In the genomic region with DNA sequence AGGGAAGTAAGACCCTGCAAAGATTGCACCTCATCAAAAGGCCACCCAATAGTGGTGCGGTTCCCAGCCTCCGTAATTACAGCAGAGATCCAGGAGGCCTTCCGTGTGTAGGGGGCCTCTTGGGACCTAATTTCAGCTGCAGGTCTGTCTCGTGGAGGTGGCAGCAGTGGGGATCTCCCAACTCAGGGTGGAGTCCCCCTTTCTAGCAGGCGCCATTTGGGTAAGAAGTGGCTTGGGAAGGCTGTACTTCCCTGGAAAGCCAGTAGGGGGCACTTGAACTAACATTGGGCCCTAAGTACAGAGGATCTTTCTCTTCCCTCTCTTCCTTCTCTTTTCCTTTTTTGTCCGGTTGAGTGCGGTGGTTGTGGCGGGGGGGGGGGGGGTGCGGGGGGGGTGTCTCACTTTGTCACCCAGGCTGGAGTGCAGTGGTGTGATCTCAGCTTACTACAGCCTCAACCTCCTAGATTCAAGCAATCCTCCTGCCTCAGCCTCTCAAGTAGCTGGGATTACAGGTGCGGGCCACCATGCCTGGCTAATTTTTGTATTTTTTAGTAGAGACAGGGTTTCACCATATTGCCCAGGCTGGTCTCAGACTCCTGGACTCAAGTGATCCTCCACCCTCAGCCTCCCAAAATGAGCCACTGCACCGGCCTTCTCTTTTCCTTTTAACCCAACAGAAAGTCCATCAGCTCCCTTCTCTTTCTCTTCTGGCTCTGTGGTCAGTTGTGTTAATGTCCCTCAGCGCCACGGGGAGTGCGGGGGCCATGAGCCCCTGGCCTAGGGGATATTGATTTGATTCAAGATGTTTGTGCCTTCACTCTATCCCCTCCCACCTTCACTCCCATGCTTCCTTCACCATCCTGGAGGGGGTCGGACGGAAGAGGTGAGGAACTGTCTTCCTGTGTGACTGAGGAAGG, we compare ENCODE assay signal across 8 cellular contexts. TPM values are rescaled to one million over a fixed set of nuclear protein-coding genes. Genes with fewer than 3 reads are reported as not detected.
DNase-seq lines count a peak whose midpoint lies in the region; ATAC-seq, FAIRE-seq and TF ChIP-seq lines count a peak whose summit lies in the region.

No MANE protein-coding gene starts in this region.

- peak; percentile 32 for TF ChIP-seq CTCF in GM20000 (IDR thresholded peaks at IDR 0.05; ENCODE audit: extremely low read depth, missing control alignments)
- peak; percentile 64 for TF ChIP-seq CTCF in activated CD8-positive, alpha-beta T cell treated with anti-CD3 and anti-CD28 coated beads for 36 hours (IDR thresholded peaks at IDR 0.05)
- peak; percentile 32 for TF ChIP-seq CTCF in liver (IDR thresholded peaks at IDR 0.05; ENCODE audit: low read depth, low read length, missing input control)

- no peaks in the 10 kb centered on the region for H3K27me3 ChIP-seq in CD4-positive, alpha-beta memory T cell (ENCODE audit: insufficient read depth, low read length)
- no peaks in the 10 kb centered on the region for H3K27me3 ChIP-seq in liver (ENCODE audit: control insufficient read depth in 4 of 4, insufficient read depth in 4 of 4, low read length in 3 of 4)

- H3K36me3 ChIP-seq in CD4-positive, alpha-beta memory T cell (ENCODE audit: insufficient read depth, low read length): peaks cover 8% of the 10 kb centered on the region
- peaks cover 0 to 4% (median under 1%) of the 10 kb centered on the region in 4 donors for H3K36me3 ChIP-seq in liver (ENCODE audit: control insufficient read depth in 4 of 4, insufficient read depth in 3 of 4, low read depth in 1 of 4, low read length in 3 of 4)

- peaks cover 15 to 28% of the 10 kb centered on the region in 2 donors for H3K36me3 Mint-ChIP-seq in CD4-positive, alpha-beta memory T cell
- peaks cover 41% of the 10 kb centered on the region for H3K36me3 Mint-ChIP-seq in activated CD8-positive, alpha-beta T cell treated with anti-CD3 and anti-CD28 coated beads for 36 hours (ENCODE audit: low read depth)

- CTCF ChIA-PET in CD4-positive, alpha-beta memory T cell (lab: Charles Lee; ENCODE audit: partially characterized antibody): interaction anchor here (0.8 to 9.9 kb wide), 6 partner anchors 10 to 418 kb away, joined by 3 to 222 read pairs (median 14); a partner anchor contains a TSS
- CTCF ChIA-PET in activated CD8-positive, alpha-beta T cell treated with anti-CD3 and anti-CD28 coated beads for 36 hours (lab: Charles Lee): interaction anchor here (1.1 to 5.0 kb wide), 5 partner anchors 11 to 416 kb away, joined by 4 to 94 read pairs (median 7); no protein-coding TSS in a partner anchor

- WGBS in liver: 89% methylated on average over 16 of the region's 16 CpGs

- H3K4me1 Mint-ChIP-seq in CD4-positive, alpha-beta memory T cell: peaks cover 10 to 22% (median 19%) of the 10 kb centered on the region in 4 donors
- peaks cover 18% of the 10 kb centered on the region for H3K4me1 Mint-ChIP-seq in activated CD8-positive, alpha-beta T cell treated with anti-CD3 and anti-CD28 coated beads for 36 hours (ENCODE audit: low read depth)

- no peak overlapping the region for H3K9ac ChIP-seq in liver (ENCODE audit: low read depth in 1 of 2, low read length in 2 of 2)

- H3K4me1 ChIP-seq in CD4-positive, alpha-beta memory T cell (ENCODE audit: insufficient read depth, low read length): peaks cover 20% of the 10 kb centered on the region
- H3K4me1 ChIP-seq in liver (ENCODE audit: control insufficient read depth in 4 of 4, insufficient read depth in 4 of 4, low read length in 3 of 4): peaks cover 0 to 2% (median 0%) of the 10 kb centered on the region in 4 donors

- peak in 1 of 2 donors; percentile 37 for TF ChIP-seq RAD21 in liver (IDR thresholded peaks at IDR 0.05)

- ATAC-seq in activated CD8-positive, alpha-beta T cell treated with anti-CD3 and anti-CD28 coated beads for 36 hours: no peak
- ATAC-seq in HG03135 (IDR thresholded peaks at IDR 0.05; ENCODE audit: unreplicated experiment): no peak
- no peak for ATAC-seq in GM21576 (IDR thresholded peaks at IDR 0.05; ENCODE audit: unreplicated experiment)
- no peak for ATAC-seq in HG02798 (IDR thresholded peaks at IDR 0.05; ENCODE audit: poor library complexity, unreplicated experiment)

- POLR2A ChIA-PET in CD4-positive, alpha-beta memory T cell (lab: Charles Lee; ENCODE audit: partially characterized antibody): interaction anchor here (0.8 to 1.2 kb wide), 2 partner anchors 32 to 403 kb away, joined by 3 to 5 read pairs; a partner anchor contains a TSS
- POLR2A ChIA-PET in activated CD8-positive, alpha-beta T cell treated with anti-CD3 and anti-CD28 coated beads for 36 hours (lab: Charles Lee): interaction anchor here (1.3 kb wide), 1 partner anchor 11 kb away, joined by 4 read pairs; no protein-coding TSS in a partner anchor

- peak overlapping the region in 2 of 7 donors; percentile 52 to 53 for H3K27ac Mint-ChIP-seq in CD4-positive, alpha-beta memory T cell
- H3K27ac Mint-ChIP-seq in activated CD8-positive, alpha-beta T cell treated with anti-CD3 and anti-CD28 coated beads for 36 hours: peak overlapping the region; percentile 55

- H3K9me3 ChIP-seq in CD4-positive, alpha-beta memory T cell (ENCODE audit: control insufficient read depth in 1 of 2, low read length in 2 of 2): no peaks in the 10 kb centered on the region
- H3K9me3 ChIP-seq in liver (ENCODE audit: control insufficient read depth in 4 of 4, low read length in 3 of 4): no peaks in the 10 kb centered on the region

- no peak overlapping the region for H3K27ac ChIP-seq in CD4-positive, alpha-beta memory T cell (ENCODE audit: low read depth, low read length)
- H3K27ac ChIP-seq in liver (ENCODE audit: low read depth in 1 of 2, low read length in 2 of 2): no peak overlapping the region

- no peaks in the 10 kb centered on the region for H3K27me3 Mint-ChIP-seq in CD4-positive, alpha-beta memory T cell
- no peaks in the 10 kb centered on the region for H3K27me3 Mint-ChIP-seq in activated CD8-positive, alpha-beta T cell treated with anti-CD3 and anti-CD28 coated beads for 36 hours

- intact Hi-C loops in CD4-positive, alpha-beta memory T cell (cut with micrococcal nuclease): loop anchor here (5.0 kb wide), 1 partner anchor 302 kb away; no protein-coding TSS in a partner anchor
- intact Hi-C loops in activated CD8-positive, alpha-beta T cell treated with anti-CD3 and anti-CD28 coated beads for 36 hours (cut with micrococcal nuclease): no loop called here

- H3K4me3 Mint-ChIP-seq in CD4-positive, alpha-beta memory T cell: no peak overlapping the region
- H3K4me3 Mint-ChIP-seq in activated CD8-positive, alpha-beta T cell treated with anti-CD3 and anti-CD28 coated beads for 36 hours: no peak overlapping the region

- H3K9me3 Mint-ChIP-seq in CD4-positive, alpha-beta memory T cell: no peaks in the 10 kb centered on the region
- H3K9me3 Mint-ChIP-seq in activated CD8-positive, alpha-beta T cell treated with anti-CD3 and anti-CD28 coated beads for 36 hours: no peaks in the 10 kb centered on the region

- DNase-seq in CD4-positive, alpha-beta memory T cell: peak in 3 of 5 donors; percentile 9 to 45 (median 23)
- DNase-seq in GM20000 (ENCODE audit: low spot score) (peak; percentile 54), frontal cortex (ENCODE audit: low spot score in 2 of 2) (no peak)
- DNase-seq in activated CD8-positive, alpha-beta T cell treated with anti-CD3 and anti-CD28 coated beads for 36 hours: peak; percentile 61

- FAIRE-seq in frontal cortex (lab: Jason Lieb, UNC): no peak

- H3K4me3 ChIP-seq in CD4-positive, alpha-beta memory T cell (ENCODE audit: low read length in 2 of 2): no peak overlapping the region
- no peak overlapping the region for H3K4me3 ChIP-seq in liver (ENCODE audit: low read depth in 1 of 3, low read length in 3 of 3)

TF ChIP-seq in liver, 16 proteins besides CTCF, POLR2A, EP300 and RAD21 (continues in another document):
- TF ChIP-seq HNF4G (IDR thresholded peaks at IDR 0.05) (no peak), SP1 (IDR thresholded peaks at IDR 0.05) (no peak), RXRA (IDR thresholded peaks at IDR 0.05) (no peak), EGR1 (IDR thresholded peaks at IDR 0.05; ENCODE audit: low read depth in 2 of 2) (no peak)
- TF ChIP-seq, protein P1, sequence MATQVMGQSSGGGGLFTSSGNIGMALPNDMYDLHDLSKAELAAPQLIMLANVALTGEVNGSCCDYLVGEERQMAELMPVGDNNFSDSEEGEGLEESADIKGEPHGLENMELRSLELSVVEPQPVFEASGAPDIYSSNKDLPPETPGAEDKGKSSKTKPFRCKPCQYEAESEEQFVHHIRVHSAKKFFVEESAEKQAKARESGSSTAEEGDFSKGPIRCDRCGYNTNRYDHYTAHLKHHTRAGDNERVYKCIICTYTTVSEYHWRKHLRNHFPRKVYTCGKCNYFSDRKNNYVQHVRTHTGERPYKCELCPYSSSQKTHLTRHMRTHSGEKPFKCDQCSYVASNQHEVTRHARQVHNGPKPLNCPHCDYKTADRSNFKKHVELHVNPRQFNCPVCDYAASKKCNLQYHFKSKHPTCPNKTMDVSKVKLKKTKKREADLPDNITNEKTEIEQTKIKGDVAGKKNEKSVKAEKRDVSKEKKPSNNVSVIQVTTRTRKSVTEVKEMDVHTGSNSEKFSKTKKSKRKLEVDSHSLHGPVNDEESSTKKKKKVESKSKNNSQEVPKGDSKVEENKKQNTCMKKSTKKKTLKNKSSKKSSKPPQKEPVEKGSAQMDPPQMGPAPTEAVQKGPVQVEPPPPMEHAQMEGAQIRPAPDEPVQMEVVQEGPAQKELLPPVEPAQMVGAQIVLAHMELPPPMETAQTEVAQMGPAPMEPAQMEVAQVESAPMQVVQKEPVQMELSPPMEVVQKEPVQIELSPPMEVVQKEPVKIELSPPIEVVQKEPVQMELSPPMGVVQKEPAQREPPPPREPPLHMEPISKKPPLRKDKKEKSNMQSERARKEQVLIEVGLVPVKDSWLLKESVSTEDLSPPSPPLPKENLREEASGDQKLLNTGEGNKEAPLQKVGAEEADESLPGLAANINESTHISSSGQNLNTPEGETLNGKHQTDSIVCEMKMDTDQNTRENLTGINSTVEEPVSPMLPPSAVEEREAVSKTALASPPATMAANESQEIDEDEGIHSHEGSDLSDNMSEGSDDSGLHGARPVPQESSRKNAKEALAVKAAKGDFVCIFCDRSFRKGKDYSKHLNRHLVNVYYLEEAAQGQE (IDR thresholded peaks at IDR 0.05): no peak
- TF ChIP-seq, protein P2, sequence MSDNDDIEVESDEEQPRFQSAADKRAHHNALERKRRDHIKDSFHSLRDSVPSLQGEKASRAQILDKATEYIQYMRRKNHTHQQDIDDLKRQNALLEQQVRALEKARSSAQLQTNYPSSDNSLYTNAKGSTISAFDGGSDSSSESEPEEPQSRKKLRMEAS (IDR thresholded peaks at IDR 0.05): no peak

RNA-seq across cellular contexts. Expression of a gene that starts 32.0 kb away (rescaled TPM):
- total RNA-seq in CD4-positive, alpha-beta memory T cell: 1 to 10 TPM; 4.6 to 6.1 TPM
- polyA plus RNA-seq in CD4-positive, alpha-beta memory T cell: 1 to 10 TPM; 1.6 to 2.5 TPM
- 10 to 100 TPM; 40.7 to 41.9 TPM for total RNA-seq in activated CD8-positive, alpha-beta T cell treated with anti-CD3 and anti-CD28 coated beads for 36 hours
- 10 to 100 TPM in 1 of 2 donors, 1 to 10 TPM in 1; 3.3 to 17.8 TPM for total RNA-seq in liver
- 1 to 10 TPM; 2.2 to 3.2 TPM for polyA plus RNA-seq in liver
- 10.6 TPM for total RNA-seq in frontal cortex

RNA-seq across cellular contexts. Expression of a gene that starts 32.0 kb away (rescaled TPM):
- 10 to 100 TPM; 12.0 to 12.8 TPM for total RNA-seq in CD4-positive, alpha-beta memory T cell
- polyA plus RNA-seq in CD4-positive, alpha-beta memory T cell: 10 to 100 TPM; 48.6 to 52.1 TPM
- total RNA-seq in activated CD8-positive, alpha-beta T cell treated with anti-CD3 and anti-CD28 coated beads for 36 hours: 10 to 100 TPM; 23.2 to 24.9 TPM
- total RNA-seq in liver (10 to 100 TPM in 1 of 2 donors, 1 to 10 TPM in 1; 9.9 to 29.7 TPM), frontal cortex (41.2 TPM)
- polyA plus RNA-seq in liver: 10 to 100 TPM; 11.7 to 50.9 TPM

Comparison
In these comparisons a context has a peak if more than half of its experiments do, and no peak if none do; other contexts are left out.
1. DNase-seq: peak in CD4-positive, alpha-beta memory T cell (3 of 5), GM20000 (single experiment) and activated CD8-positive, alpha-beta T cell treated with anti-CD3 and anti-CD28 coated beads for 36 hours (single experiment); none in frontal cortex (0 of 2).
2. Peak in every context shown above with its lines, with median percentiles within 50 percentile points of each other: CTCF ChIP-seq.